Comparison of ENCODE assay signal across 1 cellular context in genomic region chr5:55306641-55307382, GRCh38.
TF ChIP-seq lines count a peak whose summit lies in the region.

No MANE protein-coding gene starts in this region.

TF ChIP-seq in HEK293, 187 proteins besides CTCF, POLR2A, EP300 and RAD21 (continued from another document):
- TF ChIP-seq KLF1 (tag by site-specific recombination; IDR thresholded peaks at IDR 0.05) (no peak), ZBTB17 (tag by site-specific recombination; IDR thresholded peaks at IDR 0.05) (peak; percentile 90), ZNF280C (tag by site-specific recombination; IDR thresholded peaks at IDR 0.05) (no peak), ZNF626 (tag by site-specific recombination; IDR thresholded peaks at IDR 0.05) (no peak), ZNF843 (tag by site-specific recombination; IDR thresholded peaks at IDR 0.05) (no peak), ZNF449 (tag by site-specific recombination; IDR thresholded peaks at IDR 0.05) (no peak), SP2 (tag by site-specific recombination; IDR thresholded peaks at IDR 0.05) (no peak), ZNF10 (tag by site-specific recombination; IDR thresholded peaks at IDR 0.05) (no peak)
